Comparison of ENCODE assay signal across 17 cellular contexts in genomic region chr4:159171287-159171686, GRCh38.
DNase-seq lines count a peak whose midpoint lies in the region; ATAC-seq and TF ChIP-seq lines count a peak whose summit lies in the region.
"Had no signal": no experiment of that assay in that cellular context is flagged by ENCODE, and none has a peak within 500 bp of the region (broad histone marks: within the 10 kb centered on the region; RNA-seq: fewer than 3 reads in every experiment).

No MANE protein-coding gene starts in this region.

- intact Hi-C loops in left colon (cut with DNase I, micrococcal nuclease), result loop anchor here (5.0 to 10.0 kb wide), 3 partner anchors 64 to 446 kb away; partner anchors contain the start of gene PPID (in 1 of the 2)

- peak; percentile 16 to 26 for DNase-seq in activated CD4-positive, alpha-beta T cell treated with anti-CD3 and anti-CD28 coated beads, Interleukin-2, amount 50 U/mL, for 48 hours
- DNase-seq in activated CD4-positive, alpha-beta T cell treated with anti-CD3 and anti-CD28 coated beads, Interleukin-2, amount 50 U/mL, for 1 hour, result no peak
- DNase-seq in ELR (ENCODE audit: low read depth) (peak; percentile 11), RPMI7951 (ENCODE audit: low read depth) (peak; percentile 9), left colon (no peak), NCI-H774 (lab: John Stamatoyannopoulos, UW) (no peak), NCI-H1417 treated with DMSO at 0.1 percent for 48 hours (lab: John Stamatoyannopoulos, UW) (no peak)
- DNase-seq: activated B cell treated with CpG ODN at 0.5 μM for 24 hours; CD4-positive, CD25-positive, alpha-beta regulatory T cell; DND-41; head of caudate nucleus; MM.1S; NCI-H2081 treated with DMSO at 0.1 percent for 48 hours; NCI-H82; T-cell; transverse colon had no signal

- ATAC-seq in left colon (peak; percentile 44), GM18505 (IDR thresholded peaks at IDR 0.05; ENCODE audit: unreplicated experiment) (no peak)
- ATAC-seq: T-cell had no signal

- no peak for TF ChIP-seq POLR2A in GM18505 (IDR thresholded peaks at IDR 0.05; ENCODE audit: borderline replicate concordance, extremely low read depth, insufficient read depth, insufficient read length)

Comparison
In these comparisons a context has a peak if more than half of its experiments do, and no peak if none do; other contexts are left out.
1. DNase-seq: peak in activated CD4-positive, alpha-beta T cell treated with anti-CD3 and anti-CD28 coated beads, Interleukin-2, amount 50 U/mL, for 48 hours (2 of 2), ELR (single experiment) and RPMI7951 (single experiment); none in activated CD4-positive, alpha-beta T cell treated with anti-CD3 and anti-CD28 coated beads, Interleukin-2, amount 50 U/mL, for 1 hour (single experiment), left colon (0 of 2), NCI-H774 (single experiment) and NCI-H1417 treated with DMSO at 0.1 percent for 48 hours (single experiment).